ENCODE assay signal across 17 cellular contexts in genomic region chr2:40654346-40654745, GRCh38.
"Had no signal": no experiment of that assay in that cellular context is flagged by ENCODE, and none has a peak within 500 bp of the region (broad histone marks: within the 10 kb centered on the region; RNA-seq: fewer than 3 reads in every experiment).

No MANE protein-coding gene starts in this region.

- H3K9me3 ChIP-seq: colonic mucosa, esophagus squamous epithelium, psoas muscle, sigmoid colon, stomach, thoracic aorta, transverse colon had no signal

- H3K36me3 ChIP-seq: colonic mucosa, esophagus squamous epithelium, sigmoid colon, stomach, thoracic aorta, transverse colon had no signal

- H3K27ac Mint-ChIP-seq: naive thymus-derived CD4-positive, alpha-beta T cell; nephron progenitor cell had no signal

- H3K4me1 Mint-ChIP-seq: naive thymus-derived CD4-positive, alpha-beta T cell; nephron progenitor cell had no signal

- H3K9ac ChIP-seq: parathyroid adenoma had no signal

- H3K4me2 ChIP-seq: hepatocyte had no signal

- H3K4me3 ChIP-seq: colonic mucosa, esophagus squamous epithelium, hepatocyte, psoas muscle, sigmoid colon, stomach, thoracic aorta, transverse colon had no signal

- H3K4me1 ChIP-seq: colonic mucosa, esophagus squamous epithelium, parathyroid adenoma, psoas muscle, sigmoid colon, stomach, transverse colon had no signal

- H2AFZ ChIP-seq: hepatocyte, parathyroid adenoma had no signal

- H3K27me3 ChIP-seq: colonic mucosa, esophagus squamous epithelium, hepatocyte, sigmoid colon, stomach, transverse colon had no signal

- DNase-seq: colonic mucosa; dermis blood vessel endothelial cell; esophagus squamous epithelium; head of caudate nucleus; naive thymus-derived CD4-positive, alpha-beta T cell; nephron progenitor cell; psoas muscle; sigmoid colon; small intestine; stimulated activated CD4-positive, alpha-beta T cell treated with anti-CD3 and anti-CD28 coated beads, Interleukin-12 subunit alpha, Interleukin-12 subunit beta, amount 100 ng/mL, for 4 hours; stimulated activated naive CD4-positive, alpha-beta T cell; stomach; substantia nigra; transverse colon had no signal

- H3K79me2 ChIP-seq: hepatocyte, parathyroid adenoma had no signal

- H3K27ac ChIP-seq: colonic mucosa, hepatocyte, parathyroid adenoma, psoas muscle, sigmoid colon, stomach, thoracic aorta, transverse colon had no signal

- H3K4me3 Mint-ChIP-seq: naive thymus-derived CD4-positive, alpha-beta T cell; nephron progenitor cell had no signal

- H3K36me3 Mint-ChIP-seq: naive thymus-derived CD4-positive, alpha-beta T cell had no signal

- H3K27me3 Mint-ChIP-seq: naive thymus-derived CD4-positive, alpha-beta T cell had no signal

- H3K9me3 Mint-ChIP-seq: nephron progenitor cell had no signal

- ATAC-seq: naive thymus-derived CD4-positive, alpha-beta T cell; psoas muscle had no signal
